23 cellular contexts compared by ENCODE assay signal in genomic region chr2:173922760-173923159, GRCh38. TPM values are rescaled to one million over a fixed set of nuclear protein-coding genes. Genes with fewer than 3 reads are reported as not detected.
DNase-seq lines count a peak whose midpoint lies in the region; ATAC-seq and TF ChIP-seq lines count a peak whose summit lies in the region.
"Had no signal": no experiment of that assay in that cellular context is flagged by ENCODE, and none has a peak within 500 bp of the region (broad histone marks: within the 10 kb centered on the region; RNA-seq: fewer than 3 reads in every experiment).

No MANE protein-coding gene starts in this region.

- H3K27ac Mint-ChIP-seq in CD8-positive, alpha-beta T cell = peak overlapping the region; percentile 84
- H3K27ac Mint-ChIP-seq in central memory CD8-positive, alpha-beta T cell (ENCODE audit: low read depth) = peak overlapping the region; percentile 45
- H3K27ac Mint-ChIP-seq in naive thymus-derived CD8-positive, alpha-beta T cell = peak overlapping the region in 8 of 10 donors; percentile 5 to 72 (median 43)
- H3K27ac Mint-ChIP-seq: activated CD4-positive, alpha-beta T cell treated with anti-CD3 and anti-CD28 coated beads, Interleukin-2, amount 10 ng/mL, durations not matched to agents 7 days and 5 days; progenitor cell of endocrine pancreas had no signal

- H3K9me2 ChIP-seq in GM23248 (ENCODE audit: insufficient read depth) = no peaks in the 10 kb centered on the region

- H3K4me3 ChIP-seq in CD8-positive, alpha-beta T cell (ENCODE audit: low read depth, low read length) = no peak overlapping the region
- H3K4me3 ChIP-seq in GM23248 = peak overlapping the region; percentile 5; the same call in 1 of the 2 replicates
- H3K4me3 ChIP-seq: BLaER1 treated with 17β-estradiol and CSF1 and Interleukin-3, amounts not matched to agents 10 nM and 100 nM; breast epithelium; lower lobe of right lung had no signal

- intact Hi-C loops in CD8-positive, alpha-beta T cell (cut with DNase I, micrococcal nuclease) = loop anchor here in 1 of 2 experiments (5.0 kb wide), 1 partner anchor 40 kb away; no protein-coding TSS in a partner anchor

- POLR2A ChIA-PET in CD8-positive, alpha-beta T cell (lab: Charles Lee) = no interaction called here
- POLR2A ChIA-PET in naive thymus-derived CD8-positive, alpha-beta T cell (lab: Charles Lee) = no interaction called here

- no peaks in the 10 kb centered on the region for H3K9me3 ChIP-seq in CD8-positive, alpha-beta T cell (ENCODE audit: low read length)
- no peaks in the 10 kb centered on the region for H3K9me3 ChIP-seq in GM23248 (ENCODE audit: low read depth)
- H3K9me3 ChIP-seq: breast epithelium, lower lobe of right lung had no signal

- H3K4me1 ChIP-seq in CD8-positive, alpha-beta T cell (ENCODE audit: insufficient read depth, low read length) = peaks cover 38% of the 10 kb centered on the region
- H3K4me1 ChIP-seq in GM23248 (ENCODE audit: insufficient read depth) = peaks cover 27% of the 10 kb centered on the region
- H3K4me1 ChIP-seq: breast epithelium had no signal

- in situ Hi-C loops in GM23248 (cut with MboI) = no loop called here

- DNase-seq in CD8-positive, alpha-beta T cell = no peak
- peak; percentile 12 for DNase-seq in GM23248
- DNase-seq in central memory CD8-positive, alpha-beta T cell (ENCODE audit: low spot score in 2 of 2) = no peak
- no peak for DNase-seq in naive thymus-derived CD8-positive, alpha-beta T cell
- DNase-seq in NCI-H2107 (lab: John Stamatoyannopoulos, UW) = no peak
- DNase-seq in SW480 (ENCODE audit: low spot score) = no peak
- DNase-seq: activated CD4-positive, alpha-beta T cell treated with anti-CD3 and anti-CD28 coated beads, Interleukin-2, amount 10 ng/mL, durations not matched to agents 7 days and 5 days; activated naive CD4-positive, alpha-beta T cell treated with anti-CD3 and anti-CD28 coated beads, Interleukin-2, amount 50 U/mL, for 16 hours; activated T-cell treated with anti-CD3 and anti-CD28 coated beads, Interleukin-2, amount 50 U/mL, for 1 hour; DMS53; head of caudate nucleus; immature natural killer cell; lower lobe of right lung; naive B cell; NCI-H1930; NCI-H446 treated with DMSO at 0.1 percent for 48 hours; NK-92 treated with Interleukin-12 subunit alpha and Interleukin-12 subunit beta, amount 100 ng/mL, for 24 hours; SW 1271 had no signal

- H3K4me3 Mint-ChIP-seq in CD8-positive, alpha-beta T cell = no peak overlapping the region
- no peak overlapping the region for H3K4me3 Mint-ChIP-seq in central memory CD8-positive, alpha-beta T cell
- peak overlapping the region in 2 of 10 donors; percentile 5 to 12 for H3K4me3 Mint-ChIP-seq in naive thymus-derived CD8-positive, alpha-beta T cell
- H3K4me3 Mint-ChIP-seq: activated CD4-positive, alpha-beta T cell treated with anti-CD3 and anti-CD28 coated beads, Interleukin-2, amount 10 ng/mL, durations not matched to agents 7 days and 5 days; naive B cell had no signal

- H3F3A ChIP-seq in GM23248 (ENCODE audit: insufficient read depth) = peaks cover 17% of the 10 kb centered on the region; the same call in 1 of the 2 replicates

- no peak overlapping the region for H2AFZ ChIP-seq in GM23248

- H3K27me3 ChIP-seq in CD8-positive, alpha-beta T cell (ENCODE audit: insufficient read depth, low read length) = no peaks in the 10 kb centered on the region
- H3K27me3 ChIP-seq in GM23248 (replicated peaks; ENCODE audit: insufficient read depth) = no peaks in the 10 kb centered on the region
- H3K27me3 ChIP-seq: BLaER1 treated with 17β-estradiol and CSF1 and Interleukin-3, amounts not matched to agents 10 nM and 100 nM; breast epithelium had no signal

- H3K9me3 Mint-ChIP-seq in CD8-positive, alpha-beta T cell = no peaks in the 10 kb centered on the region
- no peaks in the 10 kb centered on the region for H3K9me3 Mint-ChIP-seq in central memory CD8-positive, alpha-beta T cell
- H3K9me3 Mint-ChIP-seq in naive thymus-derived CD8-positive, alpha-beta T cell = peaks cover 0 to 2% (median 0%) of the 10 kb centered on the region in 9 donors
- H3K9me3 Mint-ChIP-seq: activated CD4-positive, alpha-beta T cell treated with anti-CD3 and anti-CD28 coated beads, Interleukin-2, amount 10 ng/mL, durations not matched to agents 7 days and 5 days; immature natural killer cell had no signal

- H3K27me3 Mint-ChIP-seq in CD8-positive, alpha-beta T cell (ENCODE audit: low read depth) = no peaks in the 10 kb centered on the region
- H3K27me3 Mint-ChIP-seq in central memory CD8-positive, alpha-beta T cell = no peaks in the 10 kb centered on the region
- H3K27me3 Mint-ChIP-seq in naive thymus-derived CD8-positive, alpha-beta T cell = no peaks in the 10 kb centered on the region
- H3K27me3 Mint-ChIP-seq: activated CD4-positive, alpha-beta T cell treated with anti-CD3 and anti-CD28 coated beads, Interleukin-2, amount 10 ng/mL, durations not matched to agents 7 days and 5 days; naive B cell; progenitor cell of endocrine pancreas had no signal

- H3K27ac ChIP-seq in CD8-positive, alpha-beta T cell (ENCODE audit: low read depth, low read length) = no peak overlapping the region
- H3K27ac ChIP-seq in GM23248 = no peak overlapping the region
- H3K27ac ChIP-seq: BLaER1 treated with 17β-estradiol and CSF1 and Interleukin-3, amounts not matched to agents 10 nM and 100 nM; lower lobe of right lung had no signal

- peaks cover 7% of the 10 kb centered on the region; the same call in 1 of the 2 replicates for H4K20me1 ChIP-seq in GM23248 (ENCODE audit: insufficient read depth)

- no peak for ATAC-seq in CD8-positive, alpha-beta T cell
- ATAC-seq in central memory CD8-positive, alpha-beta T cell (replicated peaks; ENCODE audit: extremely low read depth, poor library complexity, severe bottlenecking) = peak; percentile 18
- ATAC-seq in naive thymus-derived CD8-positive, alpha-beta T cell = peak; percentile 31 to 33
- ATAC-seq in HG03135 (IDR thresholded peaks at IDR 0.05; ENCODE audit: unreplicated experiment) = no peak
- ATAC-seq: esophagus mucosa, lower lobe of right lung had no signal

- no peak for TF ChIP-seq CTCF in CD8-positive, alpha-beta T cell (IDR thresholded peaks at IDR 0.05)

- no peak overlapping the region for H3K9ac ChIP-seq in GM23248

- peak overlapping the region; percentile 58 for H3K4me2 ChIP-seq in GM23248 (ENCODE audit: unreplicated experiment)
- H3K4me2 ChIP-seq: BLaER1 treated with 17β-estradiol and CSF1 and Interleukin-3, amounts not matched to agents 10 nM and 100 nM had no signal

- H3K79me2 ChIP-seq in GM23248 (ENCODE audit: insufficient read depth) = peaks cover 100% of the 10 kb centered on the region

- peaks cover 7% of the 10 kb centered on the region for H3K36me3 ChIP-seq in CD8-positive, alpha-beta T cell (ENCODE audit: insufficient read depth, low read length)
- peaks cover 11% of the 10 kb centered on the region for H3K36me3 ChIP-seq in GM23248 (ENCODE audit: low read depth)
- H3K36me3 ChIP-seq: breast epithelium had no signal

- peaks cover 74% of the 10 kb centered on the region for H3K4me1 Mint-ChIP-seq in CD8-positive, alpha-beta T cell (ENCODE audit: low read depth)
- peaks cover 69% of the 10 kb centered on the region for H3K4me1 Mint-ChIP-seq in central memory CD8-positive, alpha-beta T cell
- peaks cover 31 to 81% (median 72%) of the 10 kb centered on the region in 4 donors for H3K4me1 Mint-ChIP-seq in naive thymus-derived CD8-positive, alpha-beta T cell

- H3K36me3 Mint-ChIP-seq in CD8-positive, alpha-beta T cell = peaks cover 32% of the 10 kb centered on the region
- H3K36me3 Mint-ChIP-seq in central memory CD8-positive, alpha-beta T cell (ENCODE audit: insufficient read depth) = peaks cover 9% of the 10 kb centered on the region
- H3K36me3 Mint-ChIP-seq in naive thymus-derived CD8-positive, alpha-beta T cell = peaks cover 4 to 29% (median 10%) of the 10 kb centered on the region in 3 donors

- CTCF ChIA-PET in CD8-positive, alpha-beta T cell (lab: Charles Lee) = no interaction called here

RNA-seq across cellular contexts. Expression of gene SP3, which starts 42.4 kb away (rescaled TPM):
- 100 to 1,000 TPM; 166 to 169 TPM for total RNA-seq in CD8-positive, alpha-beta T cell
- total RNA-seq in GM23248 (2014; rRNA removed; shearing (Covaris generic)) = 78.8 and 88.5 TPM in 2 replicates
- 24.7 and 27.7 TPM in 2 replicates for polyA plus RNA-seq in GM23248 (2016; fragmentation: Nextera tagmentation; extraction: Ambion mirVana)
- total RNA-seq in naive thymus-derived CD8-positive, alpha-beta T cell = 100 to 1,000 TPM; 135 to 141 TPM
- 10 to 100 TPM; 51.4 to 67.9 (median 60.2) TPM for polyA plus RNA-seq in naive thymus-derived CD8-positive, alpha-beta T cell

Comparison
In these comparisons a context has a peak if more than half of its experiments do, and no peak if none do; other contexts are left out.
1. ATAC-seq: peak in central memory CD8-positive, alpha-beta T cell (single experiment) and naive thymus-derived CD8-positive, alpha-beta T cell (2 of 2); none in CD8-positive, alpha-beta T cell (single experiment) and HG03135 (single experiment).
2. Peak in every context shown above with its lines, with median percentiles within 50 percentile points of each other: H3K27ac Mint-ChIP-seq.